ENCODE assay signal across 1 cellular context in the genomic region with DNA sequence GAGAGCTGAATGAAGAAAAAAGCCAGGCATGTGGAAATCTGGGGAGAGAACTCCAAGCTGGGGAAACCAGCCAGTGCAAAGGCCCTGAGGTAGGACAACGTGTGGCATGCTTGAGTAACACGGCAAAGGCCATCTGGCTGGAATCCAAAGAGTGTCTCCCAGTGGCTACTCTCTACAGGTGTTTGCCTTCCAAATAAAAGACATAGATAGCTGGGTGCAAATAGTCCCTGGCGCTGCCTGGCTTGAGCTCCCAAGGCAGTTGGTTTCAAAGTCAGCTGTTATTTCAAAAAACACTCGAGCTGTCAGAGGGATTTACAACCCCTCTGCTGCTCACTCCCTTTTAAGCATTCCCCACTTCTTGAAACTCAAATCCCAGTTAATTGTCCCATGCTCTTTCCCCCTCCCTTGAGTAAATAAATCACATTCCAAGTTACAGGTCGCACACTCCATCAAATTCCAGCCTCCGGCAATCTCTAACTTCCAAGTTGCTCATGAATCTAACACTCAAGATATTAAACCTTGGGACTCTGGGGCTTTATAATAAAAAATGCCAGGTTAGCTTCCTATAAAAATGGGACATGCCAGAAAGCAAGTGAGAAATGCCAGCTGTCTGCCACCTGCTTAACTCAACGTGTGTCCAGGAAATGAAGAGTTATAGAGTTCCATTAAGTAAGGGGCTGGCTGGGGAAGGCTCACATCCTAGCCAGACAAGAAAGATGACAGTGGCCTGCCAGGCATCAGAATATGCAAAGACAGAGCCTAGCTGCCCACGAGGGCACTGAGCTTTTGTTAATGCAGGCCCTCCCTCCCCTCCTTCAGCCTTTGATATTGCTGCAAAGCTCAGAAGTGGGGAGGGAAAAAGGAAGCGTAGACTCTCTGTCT.
A peak's percentile ranks its signal among the peaks of the same experiment; 100 is the strongest.
TF ChIP-seq lines count a peak whose summit lies in the region.

No MANE protein-coding gene starts in this region.

TF ChIP-seq in HEK293, 187 proteins besides CTCF, POLR2A, EP300 and RAD21 (continued from another document and continues in another):
- TF ChIP-seq, protein P1, sequence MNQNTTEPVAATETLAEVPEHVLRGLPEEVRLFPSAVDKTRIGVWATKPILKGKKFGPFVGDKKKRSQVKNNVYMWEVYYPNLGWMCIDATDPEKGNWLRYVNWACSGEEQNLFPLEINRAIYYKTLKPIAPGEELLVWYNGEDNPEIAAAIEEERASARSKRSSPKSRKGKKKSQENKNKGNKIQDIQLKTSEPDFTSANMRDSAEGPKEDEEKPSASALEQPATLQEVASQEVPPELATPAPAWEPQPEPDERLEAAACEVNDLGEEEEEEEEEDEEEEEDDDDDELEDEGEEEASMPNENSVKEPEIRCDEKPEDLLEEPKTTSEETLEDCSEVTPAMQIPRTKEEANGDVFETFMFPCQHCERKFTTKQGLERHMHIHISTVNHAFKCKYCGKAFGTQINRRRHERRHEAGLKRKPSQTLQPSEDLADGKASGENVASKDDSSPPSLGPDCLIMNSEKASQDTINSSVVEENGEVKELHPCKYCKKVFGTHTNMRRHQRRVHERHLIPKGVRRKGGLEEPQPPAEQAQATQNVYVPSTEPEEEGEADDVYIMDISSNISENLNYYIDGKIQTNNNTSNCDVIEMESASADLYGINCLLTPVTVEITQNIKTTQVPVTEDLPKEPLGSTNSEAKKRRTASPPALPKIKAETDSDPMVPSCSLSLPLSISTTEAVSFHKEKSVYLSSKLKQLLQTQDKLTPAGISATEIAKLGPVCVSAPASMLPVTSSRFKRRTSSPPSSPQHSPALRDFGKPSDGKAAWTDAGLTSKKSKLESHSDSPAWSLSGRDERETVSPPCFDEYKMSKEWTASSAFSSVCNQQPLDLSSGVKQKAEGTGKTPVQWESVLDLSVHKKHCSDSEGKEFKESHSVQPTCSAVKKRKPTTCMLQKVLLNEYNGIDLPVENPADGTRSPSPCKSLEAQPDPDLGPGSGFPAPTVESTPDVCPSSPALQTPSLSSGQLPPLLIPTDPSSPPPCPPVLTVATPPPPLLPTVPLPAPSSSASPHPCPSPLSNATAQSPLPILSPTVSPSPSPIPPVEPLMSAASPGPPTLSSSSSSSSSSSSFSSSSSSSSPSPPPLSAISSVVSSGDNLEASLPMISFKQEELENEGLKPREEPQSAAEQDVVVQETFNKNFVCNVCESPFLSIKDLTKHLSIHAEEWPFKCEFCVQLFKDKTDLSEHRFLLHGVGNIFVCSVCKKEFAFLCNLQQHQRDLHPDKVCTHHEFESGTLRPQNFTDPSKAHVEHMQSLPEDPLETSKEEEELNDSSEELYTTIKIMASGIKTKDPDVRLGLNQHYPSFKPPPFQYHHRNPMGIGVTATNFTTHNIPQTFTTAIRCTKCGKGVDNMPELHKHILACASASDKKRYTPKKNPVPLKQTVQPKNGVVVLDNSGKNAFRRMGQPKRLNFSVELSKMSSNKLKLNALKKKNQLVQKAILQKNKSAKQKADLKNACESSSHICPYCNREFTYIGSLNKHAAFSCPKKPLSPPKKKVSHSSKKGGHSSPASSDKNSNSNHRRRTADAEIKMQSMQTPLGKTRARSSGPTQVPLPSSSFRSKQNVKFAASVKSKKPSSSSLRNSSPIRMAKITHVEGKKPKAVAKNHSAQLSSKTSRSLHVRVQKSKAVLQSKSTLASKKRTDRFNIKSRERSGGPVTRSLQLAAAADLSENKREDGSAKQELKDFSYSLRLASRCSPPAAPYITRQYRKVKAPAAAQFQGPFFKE (tag by site-specific recombination; IDR thresholded peaks at IDR 0.05; ENCODE audit: borderline replicate concordance): no peak
- TF ChIP-seq KLF8 (tag by site-specific recombination; IDR thresholded peaks at IDR 0.05) (no peak), ZNF580 (tag by site-specific recombination; IDR thresholded peaks at IDR 0.05) (peak; percentile 54; the same call in 1 of the 2 replicates), ZNF558 (tag by site-specific recombination; IDR thresholded peaks at IDR 0.05) (peak; percentile 89), ZNF571 (tag by site-specific recombination; IDR thresholded peaks at IDR 0.05) (no peak), ZBTB8A (tag by site-specific recombination; IDR thresholded peaks at IDR 0.05) (peak; percentile 61), ZNF214 (tag by site-specific recombination; IDR thresholded peaks at IDR 0.05; ENCODE audit: borderline replicate concordance) (no peak), KLF16 (tag by site-specific recombination; IDR thresholded peaks at IDR 0.05) (peak; percentile 52; the same call in 1 of the 2 replicates), ZSCAN16 (tag by site-specific recombination; IDR thresholded peaks at IDR 0.05) (no peak), ZFP41 (tag by site-specific recombination; IDR thresholded peaks at IDR 0.05; ENCODE audit: borderline replicate concordance) (no peak), TCF7L2 (IDR thresholded peaks at IDR 0.05; ENCODE audit: borderline replicate concordance, low read depth, low read length) (peak; percentile 86; the same call in 1 of the 2 replicates), ZNF341 (tag by site-specific recombination; IDR thresholded peaks at IDR 0.05; ENCODE audit: low read depth) (0 out of 2 replicates have a peak, but pooled peaks have one; percentile 34), ZNF843 (tag by site-specific recombination; IDR thresholded peaks at IDR 0.05) (peak; percentile 96), ZNF596 (tag by site-specific recombination; IDR thresholded peaks at IDR 0.05) (no peak), GFI1B (tag by site-specific recombination; IDR thresholded peaks at IDR 0.05) (peak; percentile 99), ZNF701 (tag by site-specific recombination; IDR thresholded peaks at IDR 0.05) (0 out of 2 replicates have a peak, but pooled peaks have one; percentile 38), ZBTB21 (tag by site-specific recombination; IDR thresholded peaks at IDR 0.05) (no peak), TRIM28 (IDR thresholded peaks at IDR 0.05; ENCODE audit: borderline replicate concordance, low read length) (peak; percentile 69; the same call in 1 of the 2 replicates), ZNF266 (tag by site-specific recombination; IDR thresholded peaks at IDR 0.05; ENCODE audit: low read depth) (no peak), KLF10 (tag by site-specific recombination; IDR thresholded peaks at IDR 0.05) (peak; percentile 80), OVOL3 (tag by site-specific recombination; IDR thresholded peaks at IDR 0.05) (peak; percentile 76; the same call in 1 of the 2 replicates), HIC1 (tag by site-specific recombination; IDR thresholded peaks at IDR 0.05) (no peak), ZEB2 (tag by site-specific recombination; IDR thresholded peaks at IDR 0.05) (peak; percentile 45; the same call in 1 of the 2 replicates), KLF1 (tag by site-specific recombination; IDR thresholded peaks at IDR 0.05) (peak; percentile 80), ZNF37A (tag by site-specific recombination; IDR thresholded peaks at IDR 0.05) (no peak), ZNF114 (tag by site-specific recombination; IDR thresholded peaks at IDR 0.05) (no peak), ZNF169 (tag by site-specific recombination; IDR thresholded peaks at IDR 0.05) (no peak), HOXD13 (CRISPR knock-in tag; IDR thresholded peaks at IDR 0.05; ENCODE audit: borderline replicate concordance) (0 out of 2 replicates have a peak, but pooled peaks have one; percentile 76), ZNF624 (tag by site-specific recombination; IDR thresholded peaks at IDR 0.05) (no peak), FEZF1 (tag by site-specific recombination; IDR thresholded peaks at IDR 0.05) (peak; percentile 98), BCL11A (tag by site-specific recombination; IDR thresholded peaks at IDR 0.05; ENCODE audit: low read depth) (peak; percentile 32; the same call in 1 of the 2 replicates), MYNN (tag by site-specific recombination; IDR thresholded peaks at IDR 0.05; ENCODE audit: borderline replicate concordance) (no peak), ZNF398 (tag by site-specific recombination; IDR thresholded peaks at IDR 0.05) (peak; percentile 56), ZNF629 (tag by site-specific recombination; IDR thresholded peaks at IDR 0.05) (peak; percentile 46), GLIS1 (tag by site-specific recombination; IDR thresholded peaks at IDR 0.05) (peak; percentile 43), ZBTB7A (tag by site-specific recombination; IDR thresholded peaks at IDR 0.05; ENCODE audit: low read depth) (no peak), ZFP69B (tag by site-specific recombination; IDR thresholded peaks at IDR 0.05) (peak; percentile 45; the same call in 1 of the 2 replicates), OSR2 (tag by site-specific recombination; IDR thresholded peaks at IDR 0.05) (peak; percentile 95), MZF1 (tag by site-specific recombination; IDR thresholded peaks at IDR 0.05; ENCODE audit: borderline replicate concordance) (peak; percentile 99), ZNF24 (tag by site-specific recombination; IDR thresholded peaks at IDR 0.05) (no peak), SCRT2 (tag by site-specific recombination; IDR thresholded peaks at IDR 0.05) (peak; percentile 55; the same call in 1 of the 2 replicates), HOXC10 (CRISPR knock-in tag; IDR thresholded peaks at IDR 0.05) (0 out of 2 replicates have a peak, but pooled peaks have one; percentile 15), ZNF354C (tag by site-specific recombination; IDR thresholded peaks at IDR 0.05; ENCODE audit: borderline replicate concordance, low read depth) (no peak), ZNF623 (tag by site-specific recombination; IDR thresholded peaks at IDR 0.05) (peak; percentile 94)
- TF ChIP-seq, protein P2, sequence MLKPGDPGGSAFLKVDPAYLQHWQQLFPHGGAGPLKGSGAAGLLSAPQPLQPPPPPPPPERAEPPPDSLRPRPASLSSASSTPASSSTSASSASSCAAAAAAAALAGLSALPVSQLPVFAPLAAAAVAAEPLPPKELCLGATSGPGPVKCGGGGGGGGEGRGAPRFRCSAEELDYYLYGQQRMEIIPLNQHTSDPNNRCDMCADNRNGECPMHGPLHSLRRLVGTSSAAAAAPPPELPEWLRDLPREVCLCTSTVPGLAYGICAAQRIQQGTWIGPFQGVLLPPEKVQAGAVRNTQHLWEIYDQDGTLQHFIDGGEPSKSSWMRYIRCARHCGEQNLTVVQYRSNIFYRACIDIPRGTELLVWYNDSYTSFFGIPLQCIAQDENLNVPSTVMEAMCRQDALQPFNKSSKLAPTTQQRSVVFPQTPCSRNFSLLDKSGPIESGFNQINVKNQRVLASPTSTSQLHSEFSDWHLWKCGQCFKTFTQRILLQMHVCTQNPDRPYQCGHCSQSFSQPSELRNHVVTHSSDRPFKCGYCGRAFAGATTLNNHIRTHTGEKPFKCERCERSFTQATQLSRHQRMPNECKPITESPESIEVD (tag by site-specific recombination; IDR thresholded peaks at IDR 0.05): peak; percentile 96
- TF ChIP-seq, protein P3, sequence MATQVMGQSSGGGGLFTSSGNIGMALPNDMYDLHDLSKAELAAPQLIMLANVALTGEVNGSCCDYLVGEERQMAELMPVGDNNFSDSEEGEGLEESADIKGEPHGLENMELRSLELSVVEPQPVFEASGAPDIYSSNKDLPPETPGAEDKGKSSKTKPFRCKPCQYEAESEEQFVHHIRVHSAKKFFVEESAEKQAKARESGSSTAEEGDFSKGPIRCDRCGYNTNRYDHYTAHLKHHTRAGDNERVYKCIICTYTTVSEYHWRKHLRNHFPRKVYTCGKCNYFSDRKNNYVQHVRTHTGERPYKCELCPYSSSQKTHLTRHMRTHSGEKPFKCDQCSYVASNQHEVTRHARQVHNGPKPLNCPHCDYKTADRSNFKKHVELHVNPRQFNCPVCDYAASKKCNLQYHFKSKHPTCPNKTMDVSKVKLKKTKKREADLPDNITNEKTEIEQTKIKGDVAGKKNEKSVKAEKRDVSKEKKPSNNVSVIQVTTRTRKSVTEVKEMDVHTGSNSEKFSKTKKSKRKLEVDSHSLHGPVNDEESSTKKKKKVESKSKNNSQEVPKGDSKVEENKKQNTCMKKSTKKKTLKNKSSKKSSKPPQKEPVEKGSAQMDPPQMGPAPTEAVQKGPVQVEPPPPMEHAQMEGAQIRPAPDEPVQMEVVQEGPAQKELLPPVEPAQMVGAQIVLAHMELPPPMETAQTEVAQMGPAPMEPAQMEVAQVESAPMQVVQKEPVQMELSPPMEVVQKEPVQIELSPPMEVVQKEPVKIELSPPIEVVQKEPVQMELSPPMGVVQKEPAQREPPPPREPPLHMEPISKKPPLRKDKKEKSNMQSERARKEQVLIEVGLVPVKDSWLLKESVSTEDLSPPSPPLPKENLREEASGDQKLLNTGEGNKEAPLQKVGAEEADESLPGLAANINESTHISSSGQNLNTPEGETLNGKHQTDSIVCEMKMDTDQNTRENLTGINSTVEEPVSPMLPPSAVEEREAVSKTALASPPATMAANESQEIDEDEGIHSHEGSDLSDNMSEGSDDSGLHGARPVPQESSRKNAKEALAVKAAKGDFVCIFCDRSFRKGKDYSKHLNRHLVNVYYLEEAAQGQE (tag by site-specific recombination; IDR thresholded peaks at IDR 0.05): no peak
